ENCODE assay signal across 1 cellular context in genomic region chr4:186749611-186750281, GRCh38.
TF ChIP-seq lines count a peak whose summit lies in the region.

No MANE protein-coding gene starts in this region.

TF ChIP-seq in HepG2, 621 proteins besides CTCF, POLR2A, EP300 and RAD21 (continued from another document and continues in another):
- no peak for TF ChIP-seq KLF9 (CRISPR knock-in tag; IDR thresholded peaks at IDR 0.05; ENCODE audit: low read depth)
- TF ChIP-seq KDM5A (IDR thresholded peaks at IDR 0.05; ENCODE audit: borderline replicate concordance, low read length), result no peak
- TF ChIP-seq ARNT (IDR thresholded peaks at IDR 0.05), result no peak
- no peak for TF ChIP-seq ZNF275 (CRISPR knock-in tag; IDR thresholded peaks at IDR 0.05; ENCODE audit: borderline replicate concordance)
- no peak for TF ChIP-seq CREB3 (CRISPR knock-in tag; IDR thresholded peaks at IDR 0.05)
- TF ChIP-seq ZNF816 (CRISPR knock-in tag; IDR thresholded peaks at IDR 0.05; ENCODE audit: borderline replicate concordance), result no peak
- TF ChIP-seq HNRNPL (IDR thresholded peaks at IDR 0.05; ENCODE audit: low read depth, low read length), result no peak
- TF ChIP-seq ESRRA (CRISPR knock-in tag; IDR thresholded peaks at IDR 0.05; ENCODE audit: low read depth), result no peak
- no peak for TF ChIP-seq ZNF639 (CRISPR knock-in tag; conservative IDR thresholded peaks at IDR 0.05)
- TF ChIP-seq SMAD1 (CRISPR knock-in tag; IDR thresholded peaks at IDR 0.05; ENCODE audit: borderline replicate concordance, low read depth), result no peak
- TF ChIP-seq TEAD3 (CRISPR knock-in tag; optimal IDR thresholded peaks at IDR 0.05; ENCODE audit: borderline replicate concordance), result no peak
- TF ChIP-seq ZNF562 (CRISPR knock-in tag; IDR thresholded peaks at IDR 0.05; ENCODE audit: borderline replicate concordance), result no peak
- TF ChIP-seq ZNF510 (CRISPR knock-in tag; IDR thresholded peaks at IDR 0.05; ENCODE audit: low read depth), result no peak
- peak; percentile 71; the same call in 1 of the 2 replicates for TF ChIP-seq CBX5 (CRISPR knock-in tag; IDR thresholded peaks at IDR 0.05; ENCODE audit: borderline replicate concordance)
- TF ChIP-seq MYNN (CRISPR knock-in tag; IDR thresholded peaks at IDR 0.05; ENCODE audit: low read depth), result no peak
- no peak for TF ChIP-seq IRF2 (CRISPR knock-in tag; IDR thresholded peaks at IDR 0.05)
- no peak for TF ChIP-seq CHD2 (IDR thresholded peaks at IDR 0.05; ENCODE audit: low read depth, low read length)
- TF ChIP-seq ZNF33B (CRISPR knock-in tag; IDR thresholded peaks at IDR 0.05), result no peak
- no peak for TF ChIP-seq NR0B2 (CRISPR knock-in tag; IDR thresholded peaks at IDR 0.05)
- no peak for TF ChIP-seq ZNF326 (CRISPR knock-in tag; IDR thresholded peaks at IDR 0.05; ENCODE audit: borderline replicate concordance)
- no peak for TF ChIP-seq ZNF775 (CRISPR knock-in tag; IDR thresholded peaks at IDR 0.05; ENCODE audit: borderline replicate concordance)
- TF ChIP-seq PAWR (CRISPR knock-in tag; IDR thresholded peaks at IDR 0.05; ENCODE audit: borderline replicate concordance), result no peak
- TF ChIP-seq PTBP1 (IDR thresholded peaks at IDR 0.05; ENCODE audit: low read depth, low read length, poor library complexity, severe bottlenecking), result no peak
- no peak; the same call in 1 of the 2 replicates for TF ChIP-seq FOXO1 (CRISPR knock-in tag; IDR thresholded peaks at IDR 0.05)
- no peak for TF ChIP-seq RARG (CRISPR knock-in tag; IDR thresholded peaks at IDR 0.05; ENCODE audit: low read depth)
- TF ChIP-seq ZBTB44 (CRISPR knock-in tag; IDR thresholded peaks at IDR 0.05), result no peak
- TF ChIP-seq AKNA (CRISPR knock-in tag; IDR thresholded peaks at IDR 0.05; ENCODE audit: borderline replicate concordance), result no peak
- no peak for TF ChIP-seq TAF15 (IDR thresholded peaks at IDR 0.05; ENCODE audit: low read depth, low read length, poor library complexity, severe bottlenecking)
- no peak for TF ChIP-seq PHF5A (CRISPR knock-in tag; IDR thresholded peaks at IDR 0.05; ENCODE audit: low read depth, unreplicated experiment)
- no peak for TF ChIP-seq BRCA1 (CRISPR knock-in tag; IDR thresholded peaks at IDR 0.05)
- TF ChIP-seq RNF2 (conservative IDR thresholded peaks at IDR 0.05; ENCODE audit: low read depth), result no peak
- no peak for TF ChIP-seq MLX (CRISPR knock-in tag; IDR thresholded peaks at IDR 0.05)
- no peak for TF ChIP-seq HDAC6 (IDR thresholded peaks at IDR 0.05; ENCODE audit: low read depth, low read length)
- TF ChIP-seq HINFP (CRISPR knock-in tag; IDR thresholded peaks at IDR 0.05; ENCODE audit: low read depth), result no peak
- TF ChIP-seq ZNF576 (CRISPR knock-in tag; IDR thresholded peaks at IDR 0.05), result no peak
- TF ChIP-seq ZNF790 (CRISPR knock-in tag; IDR thresholded peaks at IDR 0.05; ENCODE audit: borderline replicate concordance), result no peak
- TF ChIP-seq SNAPC2 (CRISPR knock-in tag; IDR thresholded peaks at IDR 0.05), result no peak
- TF ChIP-seq CBFB (CRISPR knock-in tag; IDR thresholded peaks at IDR 0.05), result no peak
- TF ChIP-seq ADNP (CRISPR knock-in tag; IDR thresholded peaks at IDR 0.05), result no peak
- no peak for TF ChIP-seq ZNF878 (CRISPR knock-in tag; IDR thresholded peaks at IDR 0.05)
- TF ChIP-seq MYC (CRISPR knock-in tag; IDR thresholded peaks at IDR 0.05; ENCODE audit: borderline replicate concordance), result peak; percentile 36; the same call in 1 of the 2 replicates
- no peak for TF ChIP-seq ZSCAN25 (CRISPR knock-in tag; IDR thresholded peaks at IDR 0.05)
- no peak for TF ChIP-seq HNRNPUL1 (IDR thresholded peaks at IDR 0.05; ENCODE audit: low read depth, low read length)
- no peak for TF ChIP-seq ZNF451 (CRISPR knock-in tag; IDR thresholded peaks at IDR 0.05)
- no peak for TF ChIP-seq ZNF777 (CRISPR knock-in tag; IDR thresholded peaks at IDR 0.05)
- TF ChIP-seq ARID5B (CRISPR knock-in tag; IDR thresholded peaks at IDR 0.05), result peak; percentile 69
